Comparison of ENCODE assay signal across 8 cellular contexts in the genomic region with DNA sequence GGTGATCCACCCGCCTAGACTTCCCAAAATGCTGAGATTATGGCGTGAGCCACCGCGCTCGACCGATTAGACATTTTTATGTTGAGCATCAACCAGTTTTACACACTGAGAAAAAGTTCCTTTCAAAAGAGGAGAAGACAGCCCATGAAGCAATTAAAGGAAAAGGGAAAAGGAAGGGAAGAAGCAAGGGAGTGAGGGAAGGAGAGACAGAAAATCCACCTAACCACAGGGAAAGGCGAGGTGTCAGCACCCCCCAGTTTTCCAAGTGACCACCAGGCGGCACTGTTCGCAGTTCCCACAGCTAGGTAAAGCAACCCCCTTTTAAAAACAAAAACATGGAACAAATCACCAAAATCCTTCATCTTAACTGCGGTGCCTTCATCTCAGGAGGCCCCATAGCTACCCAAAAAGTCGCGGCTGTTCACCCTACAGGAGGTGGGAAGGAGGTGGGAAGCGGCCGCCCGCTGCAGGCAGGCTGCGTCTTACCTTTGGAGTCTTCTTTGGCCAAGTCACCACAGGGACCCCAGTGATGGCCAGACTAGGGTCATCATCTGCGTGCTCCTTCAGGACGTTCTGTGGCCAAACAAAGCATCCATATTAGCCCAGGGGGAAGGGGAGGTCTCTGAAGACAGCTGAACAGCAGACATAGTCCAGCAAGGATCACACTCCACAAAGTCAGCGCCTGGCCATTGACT.
DNase-seq lines count a peak whose midpoint lies in the region; ATAC-seq lines count a peak whose summit lies in the region.

No MANE protein-coding gene starts in this region.

- peak; percentile 48 for DNase-seq in CD1c-positive myeloid dendritic cell (ENCODE audit: extremely low spot score)
- peak; percentile 45 for DNase-seq in HT-29 (ENCODE audit: low spot score)
- DNase-seq in activated CD4-positive, CD25-positive, alpha-beta regulatory T cell treated with anti-CD3 and anti-CD28 coated beads, Interleukin-2, amount 50 U/mL, for 72 hours: peak; percentile 67
- peak; percentile 39 for DNase-seq in central memory CD4-positive, alpha-beta T cell
- DNase-seq in medulla oblongata (ENCODE audit: extremely low spot score): peak; percentile 31
- peak; percentile 44 for DNase-seq in stimulated activated CD8-positive, alpha-beta memory T cell treated with anti-CD3 and anti-CD28 coated beads, Interleukin-7, amount 100 ng/mL, for 24 hours (ENCODE audit: low read depth)
- DNase-seq in hippocampal formation (lab: John Stamatoyannopoulos, UW): no peak

- ATAC-seq in HG03135 (IDR thresholded peaks at IDR 0.05; ENCODE audit: unreplicated experiment): no peak

Comparison
In these comparisons a context has a peak if more than half of its experiments do, and no peak if none do; other contexts are left out.
1. DNase-seq: peak in CD1c-positive myeloid dendritic cell (single experiment), HT-29 (single experiment), activated CD4-positive, CD25-positive, alpha-beta regulatory T cell treated with anti-CD3 and anti-CD28 coated beads, Interleukin-2, amount 50 U/mL, for 72 hours (single experiment), central memory CD4-positive, alpha-beta T cell (single experiment), medulla oblongata (single experiment) and stimulated activated CD8-positive, alpha-beta memory T cell treated with anti-CD3 and anti-CD28 coated beads, Interleukin-7, amount 100 ng/mL, for 24 hours (single experiment); none in hippocampal formation (0 of 2).